Comparison of ENCODE assay signal across 10 cellular contexts in genomic region chr10:36880898-36881297, GRCh38.
DNase-seq lines count a peak whose midpoint lies in the region; ATAC-seq, FAIRE-seq and TF ChIP-seq lines count a peak whose summit lies in the region.
"Had no signal": no experiment of that assay in that cellular context is flagged by ENCODE, and none has a peak within 500 bp of the region (broad histone marks: within the 10 kb centered on the region; RNA-seq: fewer than 3 reads in every experiment).

No MANE protein-coding gene starts in this region.

- TF ChIP-seq CTCF in astrocyte (IDR thresholded peaks at IDR 0.05; ENCODE audit: insufficient read depth, low read depth, low read length) (peak; percentile 60), lung (IDR thresholded peaks at IDR 0.05; ENCODE audit: control extremely low read depth, extremely low read depth) (peak; percentile 3)

- no peak for FAIRE-seq in astrocyte (lab: Jason Lieb, UNC)
- FAIRE-seq: H54 had no signal

- no peaks in the 10 kb centered on the region for H3K9me3 Mint-ChIP-seq in astrocyte (ENCODE audit: unreplicated experiment)

- DNase-seq in DMS53 (lab: John Stamatoyannopoulos, UW): peak; percentile 40
- DNase-seq in astrocyte (ENCODE audit: low read depth): no peak
- DNase-seq in lung (ENCODE audit: low spot score): no peak
- DNase-seq in activated T-cell treated with anti-CD3 and anti-CD28 coated beads for 4 hours: no peak
- DNase-seq in cerebellar nuclear complex (lab: John Stamatoyannopoulos, UW): no peak
- DNase-seq in NCI-H2196 treated with DMSO at 0.1 percent for 48 hours (lab: John Stamatoyannopoulos, UW; ENCODE audit: unreplicated experiment): no peak
- DNase-seq: activated CD4-positive, alpha-beta T cell treated with anti-CD3 and anti-CD28 coated beads for 4 hours had no signal

- H3K4me1 Mint-ChIP-seq in astrocyte (ENCODE audit: low read depth, unreplicated experiment): no peaks in the 10 kb centered on the region

- no peak overlapping the region for H3K4me3 ChIP-seq in astrocyte (ENCODE audit: insufficient read depth, low read depth, low read length)
- no peak overlapping the region for H3K4me3 ChIP-seq in lung

- H4K20me1 ChIP-seq in astrocyte (ENCODE audit: insufficient read depth, low read length): no peaks in the 10 kb centered on the region

- no peak overlapping the region for H3K9ac ChIP-seq in astrocyte (ENCODE audit: low read length)

- H3K4me1 ChIP-seq in astrocyte (ENCODE audit: insufficient read depth, low read length) (no peaks in the 10 kb centered on the region), lung (ENCODE audit: control insufficient read depth in 2 of 2, insufficient read depth in 2 of 2, low read length in 2 of 2) (no peaks in the 10 kb centered on the region)

- no peak overlapping the region for H3K4me2 ChIP-seq in astrocyte (ENCODE audit: low read length)

- no peaks in the 10 kb centered on the region for H3K79me2 ChIP-seq in astrocyte (ENCODE audit: insufficient read depth, low read length)

- WGBS in lung, 2 donors: 8 to 12% methylated on average over 5 of the region's 5 CpGs

- H2AFZ ChIP-seq in astrocyte (ENCODE audit: low read depth, low read length): no peak overlapping the region

- no peak overlapping the region for H3K4me3 Mint-ChIP-seq in astrocyte (ENCODE audit: unreplicated experiment)

- no peak overlapping the region for H3K27ac Mint-ChIP-seq in astrocyte (ENCODE audit: unreplicated experiment)

- no peak overlapping the region for H3K27ac ChIP-seq in astrocyte (ENCODE audit: low read depth, low read length)
- H3K27ac ChIP-seq in lung (ENCODE audit: low read depth in 1 of 2, low read length in 1 of 2): no peak overlapping the region

- H3K27me3 ChIP-seq in astrocyte (ENCODE audit: insufficient read depth, low read length): no peaks in the 10 kb centered on the region
- H3K27me3 ChIP-seq in lung (ENCODE audit: control insufficient read depth, insufficient read depth): no peaks in the 10 kb centered on the region

- H3K27me3 Mint-ChIP-seq in astrocyte (ENCODE audit: low read depth, unreplicated experiment): peaks cover 10% of the 10 kb centered on the region

- H3K36me3 ChIP-seq in astrocyte (ENCODE audit: insufficient read depth, low read length) (no peaks in the 10 kb centered on the region), lung (ENCODE audit: control insufficient read depth in 2 of 2, insufficient read depth in 2 of 2, low read length in 2 of 2) (no peaks in the 10 kb centered on the region)

- ATAC-seq in HG02938 (IDR thresholded peaks at IDR 0.05; ENCODE audit: unreplicated experiment) (peak; percentile 49), lung (ENCODE audit: insufficient read depth, low FRiP score) (no peak), GM21423 (IDR thresholded peaks at IDR 0.05; ENCODE audit: unreplicated experiment) (no peak)

- H3K36me3 Mint-ChIP-seq in astrocyte (ENCODE audit: low read depth, unreplicated experiment): no peaks in the 10 kb centered on the region

- H3K9me3 ChIP-seq in astrocyte (ENCODE audit: insufficient read depth, low read depth, low read length): no peaks in the 10 kb centered on the region
- no peaks in the 10 kb centered on the region for H3K9me3 ChIP-seq in lung (ENCODE audit: control insufficient read depth in 2 of 2, insufficient read depth in 1 of 2, low read length in 1 of 2)
